ENCODE assay signal across 9 cellular contexts in genomic region chr16:10182186-10182683, GRCh38. TPM values are rescaled to one million over a fixed set of nuclear protein-coding genes. Genes with fewer than 3 reads are reported as not detected.
DNase-seq lines count a peak whose midpoint lies in the region; ATAC-seq and TF ChIP-seq lines count a peak whose summit lies in the region.
"Had no signal": no experiment of that assay in that cellular context is flagged by ENCODE, and none has a peak within 500 bp of the region (broad histone marks: within the 10 kb centered on the region; RNA-seq: fewer than 3 reads in every experiment).

Gene GRIN2A, minus strand, starts transcription at chr16:10182428. Its CDS starts 2,017 bp downstream, at chr16:10180411.

- H3K27me3 ChIP-seq in upper lobe of right lung = peaks cover 60% of the 10 kb centered on the region

- TF ChIP-seq CTCF in upper lobe of right lung (IDR thresholded peaks at IDR 0.05) = no peak

- no peak within 1 kb of the TSS for H3K27ac Mint-ChIP-seq in activated T-cell treated with anti-CD3 and anti-CD28 coated beads, Interleukin-2, amount 50 U/mL, for 72 hours
- no peak within 1 kb of the TSS for H3K27ac Mint-ChIP-seq in activated T-cell treated with anti-CD3 and anti-CD28 coated beads, Interleukin-2, amount 50 U/mL, for 24 hours
- H3K27ac Mint-ChIP-seq in dendritic cell treated with granulocyte-macrophage colony-stimulating factor and Interleukin-4, amounts not matched to agents 40 ng/mL and 50 ng/mL, for 4 days = no peak within 1 kb of the TSS
- H3K27ac Mint-ChIP-seq in activated naive CD4-positive, alpha-beta T cell treated with anti-CD3 and anti-CD28 coated beads, Interleukin-2, amount 50 U/mL, for 72 hours = no peak within 1 kb of the TSS

- H3K27me3 Mint-ChIP-seq in activated T-cell treated with anti-CD3 and anti-CD28 coated beads, Interleukin-2, amount 50 U/mL, for 72 hours (ENCODE audit: low read depth) = peaks cover 48% of the 10 kb centered on the region
- H3K27me3 Mint-ChIP-seq in activated T-cell treated with anti-CD3 and anti-CD28 coated beads, Interleukin-2, amount 50 U/mL, for 24 hours = peaks cover 75% of the 10 kb centered on the region
- peaks cover 76% of the 10 kb centered on the region for H3K27me3 Mint-ChIP-seq in dendritic cell treated with granulocyte-macrophage colony-stimulating factor and Interleukin-4, amounts not matched to agents 40 ng/mL and 50 ng/mL, for 4 days

- intact Hi-C loops in dendritic cell treated with granulocyte-macrophage colony-stimulating factor and Interleukin-4, amounts not matched to agents 40 ng/mL and 50 ng/mL, for 4 days (cut with micrococcal nuclease) = loop anchor here (5.0 kb wide), 1 partner anchor 1045 kb away; no protein-coding TSS in a partner anchor
- intact Hi-C loops in upper lobe of right lung (cut with DNase I) = no loop called here

- no peak for ATAC-seq in activated T-cell treated with anti-CD3 and anti-CD28 coated beads, Interleukin-2, amount 50 U/mL, for 72 hours (replicated peaks in 1 of 2)
- ATAC-seq in upper lobe of right lung (no peak), HG03045 (IDR thresholded peaks at IDR 0.05; ENCODE audit: unreplicated experiment) (no peak)
- no peak for ATAC-seq in activated naive CD4-positive, alpha-beta T cell treated with anti-CD3 and anti-CD28 coated beads, Interleukin-2, amount 50 U/mL, for 72 hours

- H3K9me3 Mint-ChIP-seq in activated T-cell treated with anti-CD3 and anti-CD28 coated beads, Interleukin-2, amount 50 U/mL, for 72 hours = peaks cover 0 to under 1% of the 10 kb centered on the region in 2 donors
- no peaks in the 10 kb centered on the region for H3K9me3 Mint-ChIP-seq in activated T-cell treated with anti-CD3 and anti-CD28 coated beads, Interleukin-2, amount 50 U/mL, for 24 hours
- H3K9me3 Mint-ChIP-seq in dendritic cell treated with granulocyte-macrophage colony-stimulating factor and Interleukin-4, amounts not matched to agents 40 ng/mL and 50 ng/mL, for 4 days = no peaks in the 10 kb centered on the region
- H3K9me3 Mint-ChIP-seq in activated naive CD4-positive, alpha-beta T cell treated with anti-CD3 and anti-CD28 coated beads, Interleukin-2, amount 50 U/mL, for 72 hours = peaks cover 0 to 5% of the 10 kb centered on the region in 2 donors
- H3K9me3 Mint-ChIP-seq: activated T-cell treated with anti-CD3 and anti-CD28 coated beads, Interleukin-2, amount 50 U/mL, for 4 hours had no signal

- H3K4me1 ChIP-seq in upper lobe of right lung = peaks cover 15% of the 10 kb centered on the region

- peak within 1 kb of the TSS; percentile 21 for H3K4me3 ChIP-seq in upper lobe of right lung

- DNase-seq in activated T-cell treated with anti-CD3 and anti-CD28 coated beads, Interleukin-2, amount 50 U/mL, for 72 hours = no peak
- no peak for DNase-seq in activated T-cell treated with anti-CD3 and anti-CD28 coated beads, Interleukin-2, amount 50 U/mL, for 24 hours
- DNase-seq in mucosa of gallbladder (ENCODE audit: low spot score) (no peak), upper lobe of right lung (no peak), pons (ENCODE audit: low spot score) (no peak)
- DNase-seq in activated naive CD4-positive, alpha-beta T cell treated with anti-CD3 and anti-CD28 coated beads, Interleukin-2, amount 50 U/mL, for 72 hours (ENCODE audit: low spot score in 2 of 2) = no peak
- DNase-seq: activated T-cell treated with anti-CD3 and anti-CD28 coated beads, Interleukin-2, amount 50 U/mL, for 4 hours had no signal

- H3K4me3 Mint-ChIP-seq in activated T-cell treated with anti-CD3 and anti-CD28 coated beads, Interleukin-2, amount 50 U/mL, for 72 hours = peak within 1 kb of the TSS; percentile 15 to 48
- H3K4me3 Mint-ChIP-seq in activated T-cell treated with anti-CD3 and anti-CD28 coated beads, Interleukin-2, amount 50 U/mL, for 24 hours = no peak within 1 kb of the TSS
- peak within 1 kb of the TSS; percentile 37 for H3K4me3 Mint-ChIP-seq in dendritic cell treated with granulocyte-macrophage colony-stimulating factor and Interleukin-4, amounts not matched to agents 40 ng/mL and 50 ng/mL, for 4 days
- H3K4me3 Mint-ChIP-seq: activated T-cell treated with anti-CD3 and anti-CD28 coated beads, Interleukin-2, amount 50 U/mL, for 4 hours had no signal

- H3K4me1 Mint-ChIP-seq in activated T-cell treated with anti-CD3 and anti-CD28 coated beads, Interleukin-2, amount 50 U/mL, for 72 hours (ENCODE audit: low read depth) = peaks cover 15% of the 10 kb centered on the region
- peaks cover 15% of the 10 kb centered on the region for H3K4me1 Mint-ChIP-seq in activated T-cell treated with anti-CD3 and anti-CD28 coated beads, Interleukin-2, amount 50 U/mL, for 24 hours (ENCODE audit: low read depth)
- H3K4me1 Mint-ChIP-seq in dendritic cell treated with granulocyte-macrophage colony-stimulating factor and Interleukin-4, amounts not matched to agents 40 ng/mL and 50 ng/mL, for 4 days (ENCODE audit: low read depth) = peaks cover 9% of the 10 kb centered on the region

- no peaks in the 10 kb centered on the region for H3K36me3 ChIP-seq in upper lobe of right lung

- no peaks in the 10 kb centered on the region for H3K36me3 Mint-ChIP-seq in activated T-cell treated with anti-CD3 and anti-CD28 coated beads, Interleukin-2, amount 50 U/mL, for 72 hours (ENCODE audit: insufficient read depth in 2 of 2)
- no peaks in the 10 kb centered on the region for H3K36me3 Mint-ChIP-seq in activated T-cell treated with anti-CD3 and anti-CD28 coated beads, Interleukin-2, amount 50 U/mL, for 24 hours (ENCODE audit: low read depth)
- H3K36me3 Mint-ChIP-seq in dendritic cell treated with granulocyte-macrophage colony-stimulating factor and Interleukin-4, amounts not matched to agents 40 ng/mL and 50 ng/mL, for 4 days (ENCODE audit: low read depth) = no peaks in the 10 kb centered on the region
- H3K36me3 Mint-ChIP-seq in activated naive CD4-positive, alpha-beta T cell treated with anti-CD3 and anti-CD28 coated beads, Interleukin-2, amount 50 U/mL, for 72 hours = no peaks in the 10 kb centered on the region

- H3K27ac ChIP-seq in upper lobe of right lung = no peak within 1 kb of the TSS

- no peaks in the 10 kb centered on the region for H3K9me3 ChIP-seq in upper lobe of right lung

RNA-seq across cellular contexts. Expression of gene GRIN2A, which starts in this region (rescaled TPM):
- total RNA-seq in activated T-cell treated with anti-CD3 and anti-CD28 coated beads, Interleukin-2, amount 50 U/mL, for 72 hours = not detected
- total RNA-seq in mucosa of gallbladder (62.8 TPM), upper lobe of right lung (0.09 TPM)
- not detected for total RNA-seq in activated naive CD4-positive, alpha-beta T cell treated with anti-CD3 and anti-CD28 coated beads, Interleukin-2, amount 50 U/mL, for 72 hours
- total RNA-seq: activated T-cell treated with anti-CD3 and anti-CD28 coated beads, Interleukin-2, amount 50 U/mL, for 4 hours had no signal

Comparison
In these comparisons a context has a peak if more than half of its experiments do, and no peak if none do; other contexts are left out.
1. RNA of gene GRIN2A (total RNA-seq): 62.8 TPM in mucosa of gallbladder (single experiment); 0.09 TPM in upper lobe of right lung (single experiment), not detected in activated naive CD4-positive, alpha-beta T cell treated with anti-CD3 and anti-CD28 coated beads, Interleukin-2, amount 50 U/mL, for 72 hours and not detected in activated T-cell treated with anti-CD3 and anti-CD28 coated beads, Interleukin-2, amount 50 U/mL, for 72 hours; every median in the first group is over 10 times any median in the second.